21 cellular contexts compared by ENCODE assay signal in the genomic region with DNA sequence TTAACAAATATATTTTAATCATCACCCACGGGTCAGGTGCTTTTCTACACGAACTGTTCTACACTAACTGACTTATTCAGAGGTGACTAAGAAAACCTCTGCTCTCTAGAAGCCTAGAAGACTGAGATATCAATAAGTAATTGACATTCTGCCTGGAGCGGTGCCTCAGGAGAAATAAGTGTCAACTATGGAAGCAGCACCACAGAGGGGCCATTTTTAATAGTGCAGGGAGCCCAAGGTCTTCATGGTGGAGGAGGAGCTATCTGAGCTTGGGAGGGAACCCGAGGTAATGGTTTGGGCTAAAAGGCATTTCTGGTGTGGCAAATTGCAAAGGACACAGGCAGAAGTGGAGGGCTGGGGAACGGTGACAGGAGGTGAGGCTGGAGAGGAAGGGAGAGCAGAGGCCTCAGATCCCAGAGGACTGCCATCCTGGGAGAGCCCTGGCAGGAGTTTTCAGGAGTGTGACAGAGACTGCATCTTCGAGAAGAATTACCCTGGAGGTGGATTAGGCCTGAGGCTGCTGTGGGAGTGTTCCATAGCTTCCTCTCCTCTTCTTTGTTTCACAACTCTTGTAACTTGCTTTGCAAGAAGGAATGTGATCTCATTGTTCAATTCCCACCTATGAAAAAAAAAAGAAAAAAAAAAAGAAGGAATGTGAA.
A peak's percentile ranks its signal among the peaks of the same experiment; 100 is the strongest.
DNase-seq lines count a peak whose midpoint lies in the region; ATAC-seq, FAIRE-seq and TF ChIP-seq lines count a peak whose summit lies in the region.
"Had no signal": no experiment of that assay in that cellular context is flagged by ENCODE, and none has a peak within 500 bp of the region (broad histone marks: within the 10 kb centered on the region; RNA-seq: fewer than 3 reads in every experiment).

No MANE protein-coding gene starts in this region.

- H3K9me3 ChIP-seq in astrocyte (ENCODE audit: insufficient read depth, low read depth, low read length), result no peaks in the 10 kb centered on the region
- H3K9me3 ChIP-seq in CD8-positive, alpha-beta T cell (ENCODE audit: low read length), result no peaks in the 10 kb centered on the region
- no peaks in the 10 kb centered on the region for H3K9me3 ChIP-seq in naive thymus-derived CD4-positive, alpha-beta T cell (ENCODE audit: control insufficient read depth in 2 of 3, low read length in 3 of 3)
- H3K9me3 ChIP-seq: gastroesophageal sphincter, left lung, neutrophil, SJCRH30, suprapubic skin had no signal

- TF ChIP-seq CTCF in GM23338 (conservative IDR thresholded peaks at IDR 0.05; ENCODE audit: low read depth in 2 of 2) (peak in 1 of 2 experiments; percentile 25; a peak in 2 of 4 replicates), astrocyte (IDR thresholded peaks at IDR 0.05; ENCODE audit: insufficient read depth, low read depth, low read length) (no peak)
- no peak for TF ChIP-seq CTCF in CD8-positive, alpha-beta T cell (IDR thresholded peaks at IDR 0.05)

- ATAC-seq in GM23338, result peak; percentile 62
- ATAC-seq in CD8-positive, alpha-beta T cell, result no peak
- no peak for ATAC-seq in naive thymus-derived CD4-positive, alpha-beta T cell
- ATAC-seq in left colon, result no peak
- ATAC-seq: esophagus mucosa, gastroesophageal sphincter, T-helper 17 cell had no signal

- H3K9me2 ChIP-seq in GM23338 (ENCODE audit: insufficient read depth), result peaks cover 4% of the 10 kb centered on the region; the same call in 1 of the 2 replicates

- no peak overlapping the region for H4K8ac ChIP-seq in mesendoderm (ENCODE audit: low read depth, low read length)

- no peak overlapping the region for H3K23ac ChIP-seq in mesendoderm (ENCODE audit: low read length)

- peaks cover 4% of the 10 kb centered on the region for H3K4me1 Mint-ChIP-seq in GM23338
- no peaks in the 10 kb centered on the region for H3K4me1 Mint-ChIP-seq in astrocyte (ENCODE audit: low read depth, unreplicated experiment)
- no peaks in the 10 kb centered on the region for H3K4me1 Mint-ChIP-seq in CD8-positive, alpha-beta T cell (ENCODE audit: low read depth)
- H3K4me1 Mint-ChIP-seq in naive thymus-derived CD4-positive, alpha-beta T cell, result no peaks in the 10 kb centered on the region
- H3K4me1 Mint-ChIP-seq: CD4-positive, CD25-positive, alpha-beta regulatory T cell; central memory CD8-positive, alpha-beta T cell; T-helper 17 cell had no signal

- no peak overlapping the region for H3K4ac ChIP-seq in mesendoderm (ENCODE audit: low read depth, low read length)

- H2BK15ac ChIP-seq in mesendoderm (replicated peaks; ENCODE audit: low read depth), result no peak overlapping the region

- H3K79me1 ChIP-seq in mesendoderm (ENCODE audit: low read length), result no peaks in the 10 kb centered on the region

- no peaks in the 10 kb centered on the region for H3F3A ChIP-seq in GM23338 (replicated peaks; ENCODE audit: low read depth)

- H3K4me2 ChIP-seq in GM23338 (no peak overlapping the region), astrocyte (ENCODE audit: low read length) (peak overlapping the region; percentile 77), mesendoderm (ENCODE audit: low read length) (no peak overlapping the region)

- H2AFZ ChIP-seq in GM23338, result peak overlapping the region; percentile 29; the same call in 1 of the 2 replicates
- H2AFZ ChIP-seq in astrocyte (ENCODE audit: low read depth, low read length), result no peak overlapping the region

- CTCF ChIA-PET in CD8-positive, alpha-beta T cell (lab: Charles Lee), result no interaction called here
- CTCF ChIA-PET in naive thymus-derived CD4-positive, alpha-beta T cell (lab: Charles Lee), result no interaction called here

- H3K36me3 ChIP-seq in GM23338 (ENCODE audit: insufficient read depth) (no peaks in the 10 kb centered on the region), astrocyte (ENCODE audit: insufficient read depth, low read length) (no peaks in the 10 kb centered on the region), mesendoderm (ENCODE audit: control insufficient read depth, insufficient read depth, low read length) (no peaks in the 10 kb centered on the region)
- no peaks in the 10 kb centered on the region for H3K36me3 ChIP-seq in CD8-positive, alpha-beta T cell (ENCODE audit: insufficient read depth, low read length)
- H3K36me3 ChIP-seq in naive thymus-derived CD4-positive, alpha-beta T cell (ENCODE audit: control insufficient read depth in 2 of 3, insufficient read depth in 3 of 3, low read length in 3 of 3), result no peaks in the 10 kb centered on the region
- H3K36me3 ChIP-seq: gastroesophageal sphincter, left lung, neutrophil, SJCRH30, suprapubic skin had no signal

- H3K56ac ChIP-seq in mesendoderm (ENCODE audit: low read length), result peak overlapping the region; percentile 38

- H4K5ac ChIP-seq in mesendoderm (ENCODE audit: low read length), result no peak overlapping the region

- no peak overlapping the region for H2BK120ac ChIP-seq in mesendoderm (ENCODE audit: low read depth, low read length)

- H3K27me3 Mint-ChIP-seq in GM23338 (ENCODE audit: insufficient read depth, low read depth, poor library complexity) (no peaks in the 10 kb centered on the region), astrocyte (ENCODE audit: low read depth, unreplicated experiment) (no peaks in the 10 kb centered on the region)
- H3K27me3 Mint-ChIP-seq in CD8-positive, alpha-beta T cell (ENCODE audit: low read depth), result no peaks in the 10 kb centered on the region
- peaks cover 0 to 10% (median 0%) of the 10 kb centered on the region in 5 donors for H3K27me3 Mint-ChIP-seq in naive thymus-derived CD4-positive, alpha-beta T cell
- H3K27me3 Mint-ChIP-seq: activated CD4-positive, alpha-beta memory T cell treated with anti-CD3 and anti-CD28 coated beads for 36 hours; CD4-positive, CD25-positive, alpha-beta regulatory T cell; central memory CD8-positive, alpha-beta T cell; T-helper 17 cell had no signal

- H3K79me2 ChIP-seq in GM23338 (replicated peaks; ENCODE audit: insufficient read depth) (no peaks in the 10 kb centered on the region), astrocyte (ENCODE audit: insufficient read depth, low read length) (no peaks in the 10 kb centered on the region), mesendoderm (ENCODE audit: control insufficient read depth, insufficient read depth, low read length) (no peaks in the 10 kb centered on the region)

- H3K4me1 ChIP-seq in GM23338 (ENCODE audit: insufficient read depth), result no peaks in the 10 kb centered on the region
- H3K4me1 ChIP-seq in astrocyte (ENCODE audit: insufficient read depth, low read length), result peaks cover 10% of the 10 kb centered on the region
- no peaks in the 10 kb centered on the region for H3K4me1 ChIP-seq in mesendoderm (ENCODE audit: control insufficient read depth, low read depth, low read length)
- H3K4me1 ChIP-seq in CD8-positive, alpha-beta T cell (ENCODE audit: insufficient read depth, low read length), result no peaks in the 10 kb centered on the region
- H3K4me1 ChIP-seq in naive thymus-derived CD4-positive, alpha-beta T cell (ENCODE audit: control insufficient read depth in 2 of 2, insufficient read depth in 2 of 2, low read length in 2 of 2), result no peaks in the 10 kb centered on the region
- H3K4me1 ChIP-seq: gastroesophageal sphincter, left lung, SJCRH30, suprapubic skin had no signal

- no peak overlapping the region for H3K18ac ChIP-seq in mesendoderm (ENCODE audit: low read length)

- POLR2A ChIA-PET in CD8-positive, alpha-beta T cell (lab: Charles Lee), result no interaction called here
- POLR2A ChIA-PET in naive thymus-derived CD4-positive, alpha-beta T cell (lab: Charles Lee), result no interaction called here

- no peak for FAIRE-seq in astrocyte (lab: Jason Lieb, UNC)

- no peak overlapping the region for H3K4me3 ChIP-seq in GM23338
- H3K4me3 ChIP-seq in astrocyte (ENCODE audit: insufficient read depth, low read depth, low read length), result no peak overlapping the region
- no peak overlapping the region for H3K4me3 ChIP-seq in mesendoderm (ENCODE audit: low read length)
- no peak overlapping the region for H3K4me3 ChIP-seq in CD8-positive, alpha-beta T cell (ENCODE audit: low read depth, low read length)
- no peak overlapping the region for H3K4me3 ChIP-seq in naive thymus-derived CD4-positive, alpha-beta T cell (ENCODE audit: low read length)
- H3K4me3 ChIP-seq: gastroesophageal sphincter, left lung, SJCRH30, suprapubic skin had no signal

- H4K20me1 ChIP-seq in GM23338 (replicated peaks; ENCODE audit: insufficient read depth) (no peaks in the 10 kb centered on the region), astrocyte (ENCODE audit: insufficient read depth, low read length) (no peaks in the 10 kb centered on the region)

- no peak overlapping the region for H2AK5ac ChIP-seq in mesendoderm (ENCODE audit: low read length)

- H3K27me3 ChIP-seq in GM23338 (ENCODE audit: insufficient read depth) (no peaks in the 10 kb centered on the region), astrocyte (ENCODE audit: insufficient read depth, low read length) (no peaks in the 10 kb centered on the region), mesendoderm (ENCODE audit: insufficient read depth, low read length, poor library complexity) (no peaks in the 10 kb centered on the region)
- no peaks in the 10 kb centered on the region for H3K27me3 ChIP-seq in CD8-positive, alpha-beta T cell (ENCODE audit: insufficient read depth, low read length)
- no peaks in the 10 kb centered on the region for H3K27me3 ChIP-seq in naive thymus-derived CD4-positive, alpha-beta T cell (ENCODE audit: control insufficient read depth in 2 of 2, insufficient read depth in 2 of 2, low read length in 2 of 2)
- H3K27me3 ChIP-seq: gastroesophageal sphincter, left lung, neutrophil, SJCRH30, suprapubic skin had no signal

- no peaks in the 10 kb centered on the region for H3K9me3 Mint-ChIP-seq in GM23338
- no peaks in the 10 kb centered on the region for H3K9me3 Mint-ChIP-seq in astrocyte (ENCODE audit: unreplicated experiment)
- H3K9me3 Mint-ChIP-seq in CD8-positive, alpha-beta T cell, result no peaks in the 10 kb centered on the region
- peaks cover 0 to 11% (median 2%) of the 10 kb centered on the region in 11 donors for H3K9me3 Mint-ChIP-seq in naive thymus-derived CD4-positive, alpha-beta T cell
- H3K9me3 Mint-ChIP-seq: activated CD4-positive, alpha-beta memory T cell treated with anti-CD3 and anti-CD28 coated beads for 36 hours had no signal

- H3K36me3 Mint-ChIP-seq in GM23338 (ENCODE audit: low read depth), result no peaks in the 10 kb centered on the region
- no peaks in the 10 kb centered on the region for H3K36me3 Mint-ChIP-seq in astrocyte (ENCODE audit: low read depth, unreplicated experiment)
- H3K36me3 Mint-ChIP-seq in CD8-positive, alpha-beta T cell, result no peaks in the 10 kb centered on the region
- H3K36me3 Mint-ChIP-seq in naive thymus-derived CD4-positive, alpha-beta T cell, result no peaks in the 10 kb centered on the region
- H3K36me3 Mint-ChIP-seq: activated CD4-positive, alpha-beta memory T cell treated with anti-CD3 and anti-CD28 coated beads for 36 hours; CD4-positive, CD25-positive, alpha-beta regulatory T cell had no signal

- DNase-seq in GM23338 (ENCODE audit: low spot score) (peak; percentile 25), NCI-H69 (lab: John Stamatoyannopoulos, UW) (peak; percentile 39), astrocyte (ENCODE audit: low read depth) (no peak), mesendoderm (peak; percentile 62), NCI-H2196 treated with DMSO at 0.1 percent for 48 hours (lab: John Stamatoyannopoulos, UW; ENCODE audit: unreplicated experiment) (no peak), left colon (no peak)
- no peak for DNase-seq in CD8-positive, alpha-beta T cell
- no peak for DNase-seq in naive thymus-derived CD4-positive, alpha-beta T cell
- DNase-seq: activated CD4-positive, alpha-beta memory T cell treated with anti-CD3 and anti-CD28 coated beads for 36 hours; activated naive CD4-positive, alpha-beta T cell; CD4-positive, CD25-positive, alpha-beta regulatory T cell; DMS53; left lung; NCI-H1436; T-helper 17 cell had no signal

- no peak overlapping the region for H2BK5ac ChIP-seq in mesendoderm (ENCODE audit: low read length)

- peak overlapping the region; percentile 70; the same call in 1 of the 2 replicates for H3K27ac Mint-ChIP-seq in GM23338
- H3K27ac Mint-ChIP-seq in astrocyte (ENCODE audit: unreplicated experiment), result no peak overlapping the region
- no peak overlapping the region for H3K27ac Mint-ChIP-seq in CD8-positive, alpha-beta T cell
- no peak overlapping the region for H3K27ac Mint-ChIP-seq in naive thymus-derived CD4-positive, alpha-beta T cell
- H3K27ac Mint-ChIP-seq: activated CD4-positive, alpha-beta memory T cell treated with anti-CD3 and anti-CD28 coated beads for 36 hours; CD4-positive, CD25-positive, alpha-beta regulatory T cell; T-helper 17 cell had no signal

- intact Hi-C loops in CD8-positive, alpha-beta T cell (cut with DNase I, micrococcal nuclease), result no loop called here
- intact Hi-C loops in naive thymus-derived CD4-positive, alpha-beta T cell (cut with micrococcal nuclease), result no loop called here
- intact Hi-C loops in left colon (cut with DNase I, micrococcal nuclease), result no loop called here

- H3K9ac ChIP-seq in astrocyte (ENCODE audit: low read length), result no peak overlapping the region
- no peak overlapping the region for H3K9ac ChIP-seq in mesendoderm (ENCODE audit: low read length)

- H3K27ac ChIP-seq in GM23338 (ENCODE audit: low read depth), result no peak overlapping the region
- H3K27ac ChIP-seq in astrocyte (ENCODE audit: low read depth, low read length), result peak overlapping the region; percentile 34
- H3K27ac ChIP-seq in mesendoderm (ENCODE audit: low read depth, low read length), result no peak overlapping the region
- no peak overlapping the region for H3K27ac ChIP-seq in CD8-positive, alpha-beta T cell (ENCODE audit: low read depth, low read length)
- H3K27ac ChIP-seq in naive thymus-derived CD4-positive, alpha-beta T cell (ENCODE audit: low read depth, low read length), result no peak overlapping the region
- H3K27ac ChIP-seq: gastroesophageal sphincter, left lung, neutrophil, SJCRH30, suprapubic skin had no signal

- no peak overlapping the region for H3K4me3 Mint-ChIP-seq in GM23338
- no peak overlapping the region for H3K4me3 Mint-ChIP-seq in astrocyte (ENCODE audit: unreplicated experiment)
- no peak overlapping the region for H3K4me3 Mint-ChIP-seq in CD8-positive, alpha-beta T cell
- no peak overlapping the region for H3K4me3 Mint-ChIP-seq in naive thymus-derived CD4-positive, alpha-beta T cell
- H3K4me3 Mint-ChIP-seq: activated CD4-positive, alpha-beta memory T cell treated with anti-CD3 and anti-CD28 coated beads for 36 hours; CD4-positive, CD25-positive, alpha-beta regulatory T cell; central memory CD8-positive, alpha-beta T cell; T-helper 17 cell had no signal

- WGBS in mesendoderm (ENCODE audit: extremely low coverage, insufficient coverage, low lambda C conversion rate), result no CpG with 5 or more reads among the region's 6 CpGs

Comparison
In these comparisons a context has a peak if more than half of its experiments do, and no peak if none do; other contexts are left out.
1. DNase-seq: peak in GM23338 (single experiment), NCI-H69 (single experiment) and mesendoderm (single experiment); none in astrocyte (single experiment), CD8-positive, alpha-beta T cell (0 of 7), NCI-H2196 treated with DMSO at 0.1 percent for 48 hours (single experiment), naive thymus-derived CD4-positive, alpha-beta T cell (0 of 9) and left colon (0 of 2).